16 cellular contexts compared by ENCODE assay signal in genomic region chr7:142110638-142111037, GRCh38. TPM values are rescaled to one million over a fixed set of nuclear protein-coding genes. Genes with fewer than 3 reads are reported as not detected.
A peak's percentile ranks its signal among the peaks of the same experiment; 100 is the strongest.
DNase-seq lines count a peak whose midpoint lies in the region; ATAC-seq and TF ChIP-seq lines count a peak whose summit lies in the region.
"Had no signal": no experiment of that assay in that cellular context is flagged by ENCODE, and none has a peak within 500 bp of the region (broad histone marks: within the 10 kb centered on the region; RNA-seq: fewer than 3 reads in every experiment).

No MANE protein-coding gene starts in this region.

- intact Hi-C loops in OCI-LY7 (cut with micrococcal nuclease; ENCODE audit: unreplicated experiment) (no loop called here), left colon (cut with DNase I, micrococcal nuclease) (no loop called here), CD14-positive monocyte (cut with micrococcal nuclease) (no loop called here)

- no peak overlapping the region for H3K9ac ChIP-seq in SK-N-SH
- no peak overlapping the region for H3K9ac ChIP-seq in MM.1S (ENCODE audit: low read length)
- H3K9ac ChIP-seq: BLaER1, GM23248 had no signal

- ATAC-seq in SK-N-SH treated with all-trans-retinoic acid at 6 μM for 48 hours (no peak), left colon (peak; percentile 21)

- BruUV-seq in OCI-LY7 (replicated peaks; lab: Mats Ljungman, UMichigan) = no TSS peak

- H3K4me3 Mint-ChIP-seq in CD14-positive monocyte = no peak overlapping the region
- H3K4me3 Mint-ChIP-seq in activated naive CD4-positive, alpha-beta T cell treated with anti-CD3 and anti-CD28 coated beads, Interleukin-2, amount 10 ng/mL, durations not matched to agents 7 days and 5 days = no peak overlapping the region
- H3K4me3 Mint-ChIP-seq: CD4-positive, alpha-beta T cell had no signal

- H3K9me3 ChIP-seq in SK-N-SH = no peaks in the 10 kb centered on the region
- H3K9me3 ChIP-seq in MM.1S (replicated peaks; ENCODE audit: insufficient read depth, low read length) = no peaks in the 10 kb centered on the region
- H3K9me3 ChIP-seq in OCI-LY7 (ENCODE audit: low read length) = no peaks in the 10 kb centered on the region
- H3K9me3 ChIP-seq: BLaER1 had no signal

- peaks cover 0 to 3% (median 2%) of the 10 kb centered on the region in 3 donors for H3K27me3 Mint-ChIP-seq in CD14-positive monocyte (ENCODE audit: low read depth in 3 of 3)
- no peaks in the 10 kb centered on the region for H3K27me3 Mint-ChIP-seq in activated naive CD4-positive, alpha-beta T cell treated with anti-CD3 and anti-CD28 coated beads, Interleukin-2, amount 10 ng/mL, durations not matched to agents 7 days and 5 days

- H3F3A ChIP-seq in SK-N-SH (replicated peaks; ENCODE audit: insufficient read depth) (no peaks in the 10 kb centered on the region), MM.1S (ENCODE audit: insufficient read depth, low read length) (no peaks in the 10 kb centered on the region)

- no peaks in the 10 kb centered on the region for H3K36me3 ChIP-seq in SK-N-SH (replicated peaks in 1 of 2; ENCODE audit: control insufficient read depth in 1 of 2, insufficient read depth in 2 of 2, low read length in 1 of 2)
- H3K36me3 ChIP-seq in MM.1S (replicated peaks; ENCODE audit: insufficient read depth, low read length) = no peaks in the 10 kb centered on the region
- H3K36me3 ChIP-seq in OCI-LY7 (ENCODE audit: insufficient read depth, low read length) = no peaks in the 10 kb centered on the region
- H3K36me3 ChIP-seq: BLaER1 had no signal

- TF ChIP-seq CTCF in SK-N-SH (IDR thresholded peaks at IDR 0.05) (peak; percentile 18; the same call in 1 of the 2 replicates), MM.1S (IDR thresholded peaks at IDR 0.05; ENCODE audit: low read length) (peak; percentile 9; the same call in 1 of the 2 replicates), OCI-LY7 (conservative IDR thresholded peaks at IDR 0.05; ENCODE audit: low read length) (0 out of 2 replicates have a peak, but pooled peaks have one; percentile 10), CD14-positive monocyte (IDR thresholded peaks at IDR 0.05) (no peak)

- H3K79me2 ChIP-seq in SK-N-SH (ENCODE audit: insufficient read depth) = no peaks in the 10 kb centered on the region
- no peaks in the 10 kb centered on the region for H3K79me2 ChIP-seq in MM.1S (ENCODE audit: low read length)
- H3K79me2 ChIP-seq in OCI-LY7 (ENCODE audit: insufficient read depth, low read depth, low read length) = no peaks in the 10 kb centered on the region

- H3K36me3 Mint-ChIP-seq in CD14-positive monocyte = no peaks in the 10 kb centered on the region
- H3K36me3 Mint-ChIP-seq in activated naive CD4-positive, alpha-beta T cell treated with anti-CD3 and anti-CD28 coated beads, Interleukin-2, amount 10 ng/mL, durations not matched to agents 7 days and 5 days = no peaks in the 10 kb centered on the region

- H3K27ac ChIP-seq in SK-N-SH (ENCODE audit: low read depth in 2 of 2, low read length in 1 of 2) (no peak overlapping the region), MM.1S (ENCODE audit: low read length) (no peak overlapping the region), OCI-LY7 (ENCODE audit: low read depth, low read length, poor library complexity, severe bottlenecking) (no peak overlapping the region), caudate nucleus (ENCODE audit: low read depth, low read length) (no peak overlapping the region)
- H3K27ac ChIP-seq: 22Rv1, BLaER1, GM23248 had no signal

- TF ChIP-seq EP300 in SK-N-SH (IDR thresholded peaks at IDR 0.05; ENCODE audit: borderline replicate concordance in 1 of 2, low read depth in 1 of 2, low read length in 1 of 2) = no peak

- H2AFZ ChIP-seq in SK-N-SH (ENCODE audit: low read depth) (no peak overlapping the region), MM.1S (ENCODE audit: low read length) (no peak overlapping the region), OCI-LY7 (ENCODE audit: low read length) (no peak overlapping the region)
- H2AFZ ChIP-seq: GM23248 had no signal

- H4K20me1 ChIP-seq in SK-N-SH (ENCODE audit: insufficient read depth) (no peaks in the 10 kb centered on the region), MM.1S (ENCODE audit: insufficient read depth, low read length) (no peaks in the 10 kb centered on the region), OCI-LY7 (ENCODE audit: insufficient read depth, low read length) (no peaks in the 10 kb centered on the region)
- H4K20me1 ChIP-seq: BLaER1 had no signal

- H3K27me3 ChIP-seq in SK-N-SH (ENCODE audit: insufficient read depth) = peaks cover 22% of the 10 kb centered on the region; the same call in 1 of the 2 replicates
- no peaks in the 10 kb centered on the region for H3K27me3 ChIP-seq in MM.1S (replicated peaks; ENCODE audit: insufficient read depth, low read length)
- H3K27me3 ChIP-seq: BLaER1 had no signal

- H3K9me2 ChIP-seq in SK-N-SH = no peaks in the 10 kb centered on the region
- H3K9me2 ChIP-seq in MM.1S (replicated peaks; ENCODE audit: insufficient read depth, low read length) = no peaks in the 10 kb centered on the region
- no peaks in the 10 kb centered on the region for H3K9me2 ChIP-seq in OCI-LY7 (ENCODE audit: insufficient read depth, low read length)

- H3K4me1 ChIP-seq in SK-N-SH (ENCODE audit: control insufficient read depth in 1 of 2, insufficient read depth in 2 of 2, low read depth in 1 of 2, low read length in 1 of 2) (no peaks in the 10 kb centered on the region), MM.1S (ENCODE audit: low read length) (no peaks in the 10 kb centered on the region), OCI-LY7 (ENCODE audit: insufficient read depth, low read length, poor library complexity, severe bottlenecking) (no peaks in the 10 kb centered on the region)
- H3K4me1 ChIP-seq: BLaER1 had no signal

- DNase-seq in SK-N-SH = no peak
- DNase-seq in MM.1S = no peak
- DNase-seq in OCI-LY7 (ENCODE audit: low spot score) = no peak
- DNase-seq in left colon = no peak
- no peak for DNase-seq in CD14-positive monocyte (ENCODE audit: low spot score)
- no peak for DNase-seq in activated naive CD4-positive, alpha-beta T cell treated with anti-CD3 and anti-CD28 coated beads, Interleukin-2, amount 10 ng/mL, durations not matched to agents 7 days and 5 days
- no peak for DNase-seq in caudate nucleus (lab: John Stamatoyannopoulos, UW)
- DNase-seq: CD4-positive, alpha-beta T cell; DMS79; EL; GM23248; IMR-90 had no signal

- POLR2A ChIA-PET in SK-N-SH (lab: Yijun Ruan, JAX) (no interaction called here), OCI-LY7 (lab: Charles Lee) (interaction anchor here (0.9 kb wide), 1 partner anchor 24 kb away, joined by 3 read pairs; no protein-coding TSS in a partner anchor)

- peaks cover 0 to 3% (median 0%) of the 10 kb centered on the region in 7 donors for H3K9me3 Mint-ChIP-seq in CD14-positive monocyte
- H3K9me3 Mint-ChIP-seq in activated naive CD4-positive, alpha-beta T cell treated with anti-CD3 and anti-CD28 coated beads, Interleukin-2, amount 10 ng/mL, durations not matched to agents 7 days and 5 days = no peaks in the 10 kb centered on the region
- H3K9me3 Mint-ChIP-seq: CD4-positive, alpha-beta T cell had no signal

- CTCF ChIA-PET in SK-N-SH (lab: Yijun Ruan, JAX) = no interaction called here
- CTCF ChIA-PET in OCI-LY7 (lab: Charles Lee; ENCODE audit: unreplicated experiment) = no interaction called here
- CTCF ChIA-PET in activated naive CD4-positive, alpha-beta T cell treated with anti-CD3 and anti-CD28 coated beads, Interleukin-2, amount 10 ng/mL, durations not matched to agents 7 days and 5 days (lab: Charles Lee) = no interaction called here

- no peak for TF ChIP-seq RAD21 in SK-N-SH (IDR thresholded peaks at IDR 0.05; ENCODE audit: low read length)

- WGBS in SK-N-SH (ENCODE audit: low lambda C conversion rate) = 0% methylated on average over 3 of the region's 3 CpGs

- H3K27ac Mint-ChIP-seq in CD14-positive monocyte = no peak overlapping the region
- no peak overlapping the region for H3K27ac Mint-ChIP-seq in activated naive CD4-positive, alpha-beta T cell treated with anti-CD3 and anti-CD28 coated beads, Interleukin-2, amount 10 ng/mL, durations not matched to agents 7 days and 5 days
- H3K27ac Mint-ChIP-seq: CD4-positive, alpha-beta T cell had no signal

- H3K4me3 ChIP-seq in SK-N-SH (ENCODE audit: low read depth in 2 of 2, low read length in 1 of 2) = no peak overlapping the region
- H3K4me3 ChIP-seq in MM.1S (ENCODE audit: low read length) = no peak overlapping the region
- no peak overlapping the region for H3K4me3 ChIP-seq in OCI-LY7 (ENCODE audit: low read depth, low read length, poor library complexity, severe bottlenecking)
- H3K4me3 ChIP-seq: BLaER1, GM23248 had no signal

- H3K4me1 Mint-ChIP-seq in CD14-positive monocyte = peaks cover 31% of the 10 kb centered on the region
- no peaks in the 10 kb centered on the region for H3K4me1 Mint-ChIP-seq in activated naive CD4-positive, alpha-beta T cell treated with anti-CD3 and anti-CD28 coated beads, Interleukin-2, amount 10 ng/mL, durations not matched to agents 7 days and 5 days

- no peak overlapping the region for H3K4me2 ChIP-seq in SK-N-SH
- no peak overlapping the region for H3K4me2 ChIP-seq in MM.1S (ENCODE audit: low read depth, low read length)
- H3K4me2 ChIP-seq in OCI-LY7 (ENCODE audit: low read length) = no peak overlapping the region
- H3K4me2 ChIP-seq: BLaER1 had no signal

TF ChIP-seq in SK-N-SH, 30 proteins besides CTCF, POLR2A, EP300 and RAD21 (continues in another document):
- no peak for TF ChIP-seq FOXJ3 (CRISPR knock-in tag; IDR thresholded peaks at IDR 0.05)
- TF ChIP-seq NFIC (IDR thresholded peaks at IDR 0.05; ENCODE audit: borderline replicate concordance) = no peak
- no peak for TF ChIP-seq RFX5 (IDR thresholded peaks at IDR 0.05; ENCODE audit: low read length)

TF ChIP-seq in SK-N-SH treated with all-trans-retinoic acid at 6 μM for 48 hours, 23 proteins besides CTCF, POLR2A, EP300 and RAD21 (continues in another document):
- TF ChIP-seq RARB (CRISPR knock-in tag; IDR thresholded peaks at IDR 0.05) (no peak), TCF4 (CRISPR knock-in tag; IDR thresholded peaks at IDR 0.05; ENCODE audit: borderline replicate concordance) (no peak), ZFP3 (CRISPR knock-in tag; IDR thresholded peaks at IDR 0.05) (no peak), ZNF565 (CRISPR knock-in tag; conservative IDR thresholded peaks at IDR 0.05; ENCODE audit: low read depth) (no peak), SNAI2 (CRISPR knock-in tag; IDR thresholded peaks at IDR 0.05) (no peak), ZNF8 (CRISPR knock-in tag; IDR thresholded peaks at IDR 0.05) (no peak), GLIS3 (CRISPR knock-in tag; IDR thresholded peaks at IDR 0.05) (no peak), ISL1 (CRISPR knock-in tag; IDR thresholded peaks at IDR 0.05) (no peak)

RNA-seq across cellular contexts. Expression of gene MGAM2, which starts 0.9 kb away (rescaled TPM):
- 0.02 TPM in 1 of 2 replicates, not detected in the other for polyA plus RNA-seq in SK-N-SH (2012; rRNA removed)
- under 0.01 and 0.03 TPM in 2 replicates for polyA plus RNA-seq in SK-N-SH (2012; cell fraction: cytosol; rRNA removed)
- 0.04 TPM in 1 of 2 replicates, not detected in the other for polyA plus RNA-seq in SK-N-SH (2012; cell fraction: nucleus; rRNA removed)
- not detected in 2 replicates for total RNA-seq in OCI-LY7 (2014; rRNA removed; shearing (Covaris generic))
- total RNA-seq in OCI-LY7 (2022) = not detected in 2 replicates
- total RNA-seq in left colon = 10 to 100 TPM; 25.8 to 41.1 TPM
- not detected for polyA plus RNA-seq in CD14-positive monocyte
- total RNA-seq: A673; CD4-positive, alpha-beta T cell; GM23248; IMR-90 had no signal
- polyA plus RNA-seq: GM23248, IMR-90 had no signal

Comparison
In these comparisons a context has a peak if more than half of its experiments do, and no peak if none do; other contexts are left out.
1. RNA of gene MGAM2, which starts 0.9 kb away (total RNA-seq): 25.8 to 41.1 TPM in left colon; not detected in OCI-LY7; every median in the first group is over 10 times any median in the second.